ENCODE assay signal across 21 cellular contexts in the genomic region with DNA sequence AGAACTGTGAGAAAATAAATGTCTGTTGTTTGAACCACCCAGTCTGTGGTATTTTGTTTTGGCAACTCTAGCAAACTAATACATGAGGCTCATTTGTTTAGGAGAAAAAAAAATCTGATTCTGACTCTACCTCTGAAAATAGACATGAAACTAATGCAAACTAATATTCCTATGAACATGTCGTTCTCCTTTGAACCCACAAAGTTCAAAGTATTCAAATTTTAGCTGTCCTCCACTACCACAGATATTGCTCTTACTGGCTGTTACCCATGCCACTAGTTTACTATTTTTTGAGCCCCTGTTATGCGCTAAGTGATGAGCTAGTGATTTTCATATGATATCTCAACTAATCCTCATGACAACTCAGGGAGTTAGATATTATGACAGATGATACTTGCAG. TPM values are rescaled to one million over a fixed set of nuclear protein-coding genes. Genes with fewer than 3 reads are reported as not detected.
"Had no signal": no experiment of that assay in that cellular context is flagged by ENCODE, and none has a peak within 500 bp of the region (broad histone marks: within the 10 kb centered on the region; RNA-seq: fewer than 3 reads in every experiment).

No MANE protein-coding gene starts in this region.

- H3K27ac ChIP-seq: ascending aorta, breast epithelium, foreskin keratinocyte, lower lobe of right lung, right atrium auricular region, thyroid gland, uterus, WERI-Rb-1 had no signal

- H3K4me1 ChIP-seq: ascending aorta, breast epithelium, foreskin keratinocyte, lower lobe of right lung, right atrium auricular region, thyroid gland, uterus had no signal

- H3K27ac Mint-ChIP-seq: activated naive CD4-positive, alpha-beta T cell treated with anti-CD3 and anti-CD28 coated beads for 36 hours; activated T-helper 2 cell treated with anti-CD3 and anti-CD28 coated beads, Interferon-gamma antibody, Interleukin-2, Interleukin-4, amounts not matched to agents 10 μg/mL and 5 μg/mL and 100 μg/mL, durations not matched to agents 14 hours and 24 hours and 36 hours; dendritic cell treated with granulocyte-macrophage colony-stimulating factor and Interleukin-4, amounts not matched to agents 40 ng/mL and 50 ng/mL, for 4 days; progenitor cell of endocrine pancreas; stimulated activated memory B cell treated with anti-CD40 and anti-IgM and Interleukin-4, amounts not matched to agents 10 μg/mL and 1 μg/mL and 100 μg/mL, for 72 hours had no signal

- H3K36me3 ChIP-seq: ascending aorta, breast epithelium, lower lobe of right lung, right atrium auricular region, thyroid gland, uterus, WERI-Rb-1 had no signal

- H3K4me1 Mint-ChIP-seq: stimulated activated memory B cell treated with anti-CD40 and anti-IgM and Interleukin-4, amounts not matched to agents 10 μg/mL and 1 μg/mL and 100 μg/mL, for 72 hours had no signal

- H3K9me3 Mint-ChIP-seq: activated naive CD4-positive, alpha-beta T cell treated with anti-CD3 and anti-CD28 coated beads for 36 hours; activated T-helper 2 cell treated with anti-CD3 and anti-CD28 coated beads, Interferon-gamma antibody, Interleukin-2, Interleukin-4, amounts not matched to agents 10 μg/mL and 5 μg/mL and 100 μg/mL, durations not matched to agents 14 hours and 24 hours and 36 hours; stimulated activated memory B cell treated with anti-CD40 and anti-IgM and Interleukin-4, amounts not matched to agents 10 μg/mL and 1 μg/mL and 100 μg/mL, for 72 hours had no signal

- H3K36me3 Mint-ChIP-seq: stimulated activated memory B cell treated with anti-CD40 and anti-IgM and Interleukin-4, amounts not matched to agents 10 μg/mL and 1 μg/mL and 100 μg/mL, for 72 hours had no signal

- H3K4me3 Mint-ChIP-seq: activated naive CD4-positive, alpha-beta T cell treated with anti-CD3 and anti-CD28 coated beads for 36 hours; dendritic cell treated with granulocyte-macrophage colony-stimulating factor and Interleukin-4, amounts not matched to agents 40 ng/mL and 50 ng/mL, for 4 days; stimulated activated memory B cell treated with anti-CD40 and anti-IgM and Interleukin-4, amounts not matched to agents 10 μg/mL and 1 μg/mL and 100 μg/mL, for 72 hours had no signal

- H3K9me3 ChIP-seq: ascending aorta, breast epithelium, lower lobe of right lung, right atrium auricular region, thyroid gland, uterus had no signal

- DNase-seq: activated CD4-positive, alpha-beta T cell treated with anti-CD3 and anti-CD28 coated beads, Interleukin-2, amount 50 U/mL, for 48 hours; activated naive CD4-positive, alpha-beta T cell treated with anti-CD3 and anti-CD28 coated beads for 36 hours; cerebellar nuclear complex; effector memory CD4-positive, alpha-beta T cell; foreskin keratinocyte; head of caudate nucleus; left cardiac atrium; lower lobe of right lung; stimulated activated CD4-positive, alpha-beta T cell treated with anti-CD3 and anti-CD28 coated beads, Interleukin-2, amount 100 ng/mL, for 48 hours; thyroid gland; uterus; WERI-Rb-1 had no signal

- ATAC-seq: foreskin keratinocyte; left cardiac atrium; lower lobe of right lung; stimulated activated memory B cell treated with anti-CD40 and anti-IgM and Interleukin-4, amounts not matched to agents 10 μg/mL and 1 μg/mL and 100 μg/mL, for 72 hours had no signal

- H3K4me3 ChIP-seq: ascending aorta, breast epithelium, lower lobe of right lung, right atrium auricular region, thyroid gland, uterus had no signal

- H3K27me3 Mint-ChIP-seq: dendritic cell treated with granulocyte-macrophage colony-stimulating factor and Interleukin-4, amounts not matched to agents 40 ng/mL and 50 ng/mL, for 4 days; progenitor cell of endocrine pancreas; stimulated activated memory B cell treated with anti-CD40 and anti-IgM and Interleukin-4, amounts not matched to agents 10 μg/mL and 1 μg/mL and 100 μg/mL, for 72 hours had no signal

- H3K27me3 ChIP-seq: ascending aorta, breast epithelium, foreskin keratinocyte, right atrium auricular region, thyroid gland, uterus had no signal

RNA-seq across cellular contexts. Expression of gene ZNF804B, which starts 58.8 kb away (rescaled TPM):
- total RNA-seq: activated naive CD4-positive, alpha-beta T cell treated with anti-CD3 and anti-CD28 coated beads for 36 hours; activated T-helper 2 cell treated with anti-CD3 and anti-CD28 coated beads, Interferon-gamma antibody, Interleukin-2, Interleukin-4, amounts not matched to agents 10 μg/mL and 5 μg/mL and 100 μg/mL, durations not matched to agents 14 hours and 24 hours and 36 hours; ascending aorta; foreskin keratinocyte; lower lobe of right lung; omental fat pad; progenitor cell of endocrine pancreas; skeletal muscle tissue had no signal
- polyA plus RNA-seq: foreskin keratinocyte had no signal
